Comparison of ENCODE assay signal across 24 cellular contexts in genomic region chr20:33522256-33522820, GRCh38. TPM values are rescaled to one million over a fixed set of nuclear protein-coding genes. Genes with fewer than 3 reads are reported as not detected.
A peak's percentile ranks its signal among the peaks of the same experiment; 100 is the strongest.
DNase-seq lines count a peak whose midpoint lies in the region; ATAC-seq and TF ChIP-seq lines count a peak whose summit lies in the region.
"Had no signal": no experiment of that assay in that cellular context is flagged by ENCODE, and none has a peak within 500 bp of the region (broad histone marks: within the 10 kb centered on the region; RNA-seq: fewer than 3 reads in every experiment).

No MANE protein-coding gene starts in this region.

- H3K27ac ChIP-seq in GM23248 (no peak overlapping the region), upper lobe of left lung (no peak overlapping the region)
- H3K27ac ChIP-seq: adrenal gland, cardiac muscle cell, foreskin keratinocyte, Peyer's patch, stomach, upper lobe of right lung had no signal

- no peak overlapping the region for H2AFZ ChIP-seq in GM23248

- peaks cover 2% of the 10 kb centered on the region for H3K4me1 Mint-ChIP-seq in activated naive CD4-positive, alpha-beta T cell treated with anti-CD3 and anti-CD28 coated beads, Interleukin-2, amount 10 ng/mL, durations not matched to agents 7 days and 5 days

- ATAC-seq in upper lobe of left lung (ENCODE audit: low FRiP score in 2 of 2), result no peak
- ATAC-seq: foreskin keratinocyte, upper lobe of right lung had no signal

- H4K20me1 ChIP-seq in GM23248 (ENCODE audit: insufficient read depth), result no peaks in the 10 kb centered on the region

- H3K36me3 Mint-ChIP-seq in activated naive CD4-positive, alpha-beta T cell treated with anti-CD3 and anti-CD28 coated beads, Interleukin-2, amount 10 ng/mL, durations not matched to agents 7 days and 5 days, result peaks cover 3% of the 10 kb centered on the region

- TF ChIP-seq EP300 in upper lobe of left lung (IDR thresholded peaks at IDR 0.05), result no peak

- no peaks in the 10 kb centered on the region for H3K9me3 Mint-ChIP-seq in activated naive CD4-positive, alpha-beta T cell treated with anti-CD3 and anti-CD28 coated beads, Interleukin-2, amount 10 ng/mL, durations not matched to agents 7 days and 5 days

- no peaks in the 10 kb centered on the region for H3K36me3 ChIP-seq in GM23248 (ENCODE audit: low read depth)
- peaks cover 0 to 8% (median 0%) of the 10 kb centered on the region in 4 donors for H3K36me3 ChIP-seq in upper lobe of left lung
- H3K36me3 ChIP-seq: adrenal gland, BE2C, Peyer's patch had no signal

- H3K9me3 ChIP-seq in GM23248 (ENCODE audit: low read depth), result no peaks in the 10 kb centered on the region
- H3K9me3 ChIP-seq in upper lobe of left lung, result no peaks in the 10 kb centered on the region
- H3K9me3 ChIP-seq: adrenal gland, BE2C, Peyer's patch, SK-N-SH, stomach, upper lobe of right lung had no signal

- H3K4me1 ChIP-seq in GM23248 (ENCODE audit: insufficient read depth), result peaks cover 8% of the 10 kb centered on the region
- no peaks in the 10 kb centered on the region for H3K4me1 ChIP-seq in upper lobe of left lung
- H3K4me1 ChIP-seq: Peyer's patch, upper lobe of right lung had no signal

- H3K79me2 ChIP-seq in GM23248 (ENCODE audit: insufficient read depth), result peaks cover 81% of the 10 kb centered on the region

- H3K27me3 Mint-ChIP-seq in activated naive CD4-positive, alpha-beta T cell treated with anti-CD3 and anti-CD28 coated beads, Interleukin-2, amount 10 ng/mL, durations not matched to agents 7 days and 5 days, result no peaks in the 10 kb centered on the region

- H3K4me2 ChIP-seq in GM23248 (ENCODE audit: unreplicated experiment), result no peak overlapping the region
- H3K4me2 ChIP-seq: SK-N-SH had no signal

- DNase-seq in NCI-H2171 treated with DMSO at 0.1 percent for 48 hours (lab: John Stamatoyannopoulos, UW) (peak; percentile 62), NCI-H2171 (lab: John Stamatoyannopoulos, UW) (no peak), NCI-H69 (lab: John Stamatoyannopoulos, UW) (peak; percentile 60), GM23248 (no peak), upper lobe of left lung (no peak)
- peak; percentile 4 for DNase-seq in activated naive CD4-positive, alpha-beta T cell treated with Interleukin-2 at 50 U/mL for 16 hours
- DNase-seq in activated naive CD4-positive, alpha-beta T cell treated with anti-CD3 and anti-CD28 coated beads, Interleukin-2, amount 10 ng/mL, durations not matched to agents 7 days and 5 days, result no peak
- peak; percentile 4 for DNase-seq in stimulated activated CD4-positive, alpha-beta T cell treated with anti-CD3 and anti-CD28 coated beads, Interleukin-4, amount 100 ng/mL, for 1 hour
- DNase-seq: 8988T, activated T-cell treated with anti-CD3 and anti-CD28 coated beads for 4 hours, adrenal gland, BE2C, foreskin keratinocyte, hippocampal formation, islet precursor cell, KBM-7, mammary epithelial cell, occipital lobe, Peyer's patch, retina, SK-N-SH, stomach, upper lobe of right lung had no signal

- no peaks in the 10 kb centered on the region for H3K9me2 ChIP-seq in GM23248 (ENCODE audit: insufficient read depth)
- H3K9me2 ChIP-seq: SK-N-SH had no signal

- in situ Hi-C loops in GM23248 (cut with MboI), result no loop called here

- no peak overlapping the region for H3K27ac Mint-ChIP-seq in activated naive CD4-positive, alpha-beta T cell treated with anti-CD3 and anti-CD28 coated beads, Interleukin-2, amount 10 ng/mL, durations not matched to agents 7 days and 5 days

- WGBS in GM23248 (ENCODE audit: low coverage in 1 of 2, low lambda C conversion rate in 2 of 2, missing lambda C conversion rate in 2 of 2), 2 experiments, result 59 to 60% methylated on average over 3 of the region's 3 CpGs
- WGBS in upper lobe of left lung, 2 donors, result 82 to 85% methylated on average over 3 of the region's 3 CpGs

- H3K4me3 Mint-ChIP-seq in activated naive CD4-positive, alpha-beta T cell treated with anti-CD3 and anti-CD28 coated beads, Interleukin-2, amount 10 ng/mL, durations not matched to agents 7 days and 5 days, result no peak overlapping the region

- TF ChIP-seq POLR2A in upper lobe of left lung (IDR thresholded peaks at IDR 0.05), result no peak

- H3K9ac ChIP-seq in GM23248, result no peak overlapping the region
- H3K9ac ChIP-seq: SK-N-SH had no signal

- H3K27me3 ChIP-seq in GM23248 (replicated peaks; ENCODE audit: insufficient read depth), result no peaks in the 10 kb centered on the region
- no peaks in the 10 kb centered on the region for H3K27me3 ChIP-seq in upper lobe of left lung
- H3K27me3 ChIP-seq: adrenal gland, BE2C, cardiac muscle cell, foreskin keratinocyte, Peyer's patch, stomach, upper lobe of right lung had no signal

- CTCF ChIA-PET in activated naive CD4-positive, alpha-beta T cell treated with anti-CD3 and anti-CD28 coated beads, Interleukin-2, amount 10 ng/mL, durations not matched to agents 7 days and 5 days (lab: Charles Lee), result interaction anchor here (0.7 kb wide), 1 partner anchor 131 kb away, joined by 3 read pairs; no protein-coding TSS in a partner anchor

- H3K4me3 ChIP-seq in GM23248 (no peak overlapping the region), upper lobe of left lung (no peak overlapping the region)
- H3K4me3 ChIP-seq: adrenal gland, cardiac muscle cell, Peyer's patch, stomach, upper lobe of right lung had no signal

- no peak for TF ChIP-seq CTCF in upper lobe of left lung (IDR thresholded peaks at IDR 0.05)

- H3F3A ChIP-seq in GM23248 (ENCODE audit: insufficient read depth), result no peaks in the 10 kb centered on the region

RNA-seq across cellular contexts. Expression of gene CBFA2T2, which starts 32.4 kb away (rescaled TPM):
- 5.3 and 8.6 TPM in 2 replicates for total RNA-seq in GM23248 (2014; rRNA removed; shearing (Covaris generic))
- 8.4 and 8.7 TPM in 2 replicates for polyA plus RNA-seq in GM23248 (2016; fragmentation: Nextera tagmentation; extraction: Ambion mirVana)
- total RNA-seq in upper lobe of left lung, result 10 to 100 TPM; 10.0 to 35.6 (median 16.2) TPM

Comparison
In these comparisons a context has a peak if more than half of its experiments do, and no peak if none do; other contexts are left out.
1. DNase-seq: peak in NCI-H2171 treated with DMSO at 0.1 percent for 48 hours (single experiment), activated naive CD4-positive, alpha-beta T cell treated with Interleukin-2 at 50 U/mL for 16 hours (single experiment), NCI-H69 (single experiment) and stimulated activated CD4-positive, alpha-beta T cell treated with anti-CD3 and anti-CD28 coated beads, Interleukin-4, amount 100 ng/mL, for 1 hour (single experiment); none in NCI-H2171 (single experiment), activated naive CD4-positive, alpha-beta T cell treated with anti-CD3 and anti-CD28 coated beads, Interleukin-2, amount 10 ng/mL, durations not matched to agents 7 days and 5 days (single experiment), GM23248 (single experiment) and upper lobe of left lung (0 of 2).